In the genomic region with DNA sequence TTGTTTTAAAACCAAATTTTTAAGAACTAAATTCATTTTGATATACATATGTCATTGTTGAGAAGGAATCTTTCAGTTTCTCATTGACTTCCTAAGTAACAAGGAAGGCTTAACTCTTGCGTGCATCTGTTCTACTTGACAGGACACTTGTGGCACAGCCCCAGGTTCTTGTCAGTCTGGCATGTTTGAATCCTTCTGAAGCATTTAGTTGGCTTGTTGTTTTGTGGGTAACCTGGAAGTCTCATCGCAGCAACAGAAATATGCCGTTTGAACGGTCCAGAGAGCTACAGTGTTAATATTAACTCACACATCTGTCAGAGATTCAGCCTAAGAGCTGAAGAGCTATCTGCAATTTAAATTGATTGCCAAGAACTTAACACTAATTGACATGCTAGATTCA, we compare ENCODE assay signal across 15 cellular contexts.
DNase-seq lines count a peak whose midpoint lies in the region; TF ChIP-seq lines count a peak whose summit lies in the region.
"Had no signal": no experiment of that assay in that cellular context is flagged by ENCODE, and none has a peak within 500 bp of the region (broad histone marks: within the 10 kb centered on the region; RNA-seq: fewer than 3 reads in every experiment).

No MANE protein-coding gene starts in this region.

- no peak overlapping the region for H3K9ac ChIP-seq in endocrine pancreas (ENCODE audit: control insufficient read depth, insufficient read depth, low read length)
- H3K9ac ChIP-seq: GM23248 had no signal

- peak; percentile 4 for DNase-seq in NCI-H82 (lab: John Stamatoyannopoulos, UW)
- DNase-seq in NCI-H82 treated with DMSO at 0.1 percent for 48 hours (lab: John Stamatoyannopoulos, UW; ENCODE audit: unreplicated experiment): no peak
- peak; percentile 80 for DNase-seq in kidney tubule cell (ENCODE audit: low spot score)
- DNase-seq in breast epithelium (ENCODE audit: low spot score in 2 of 2): no peak
- no peak for DNase-seq in DMS 273 (lab: John Stamatoyannopoulos, UW; ENCODE audit: unreplicated experiment)
- no peak for DNase-seq in caudate nucleus (lab: John Stamatoyannopoulos, UW)
- DNase-seq: 8988T; C1 segment of cervical spinal cord; CD4-positive, alpha-beta T cell; DMS153; DND-41; GDM1; GM23248 had no signal

- TF ChIP-seq CTCF in breast epithelium (IDR thresholded peaks at IDR 0.05): no peak

- H3K27me3 ChIP-seq in endocrine pancreas (ENCODE audit: control insufficient read depth, insufficient read depth, low read length): no peaks in the 10 kb centered on the region
- H3K27me3 ChIP-seq in breast epithelium: no peaks in the 10 kb centered on the region

- H3K27ac ChIP-seq in breast epithelium (no peak overlapping the region), caudate nucleus (ENCODE audit: low read depth, low read length) (no peak overlapping the region)
- H3K27ac ChIP-seq: GM23248, HL-60 had no signal

- H3K36me3 ChIP-seq in endocrine pancreas (ENCODE audit: control insufficient read depth, insufficient read depth, low read length) (no peaks in the 10 kb centered on the region), breast epithelium (no peaks in the 10 kb centered on the region)

- H3K4me3 ChIP-seq in endocrine pancreas (ENCODE audit: control insufficient read depth, insufficient read depth, low read length) (peak overlapping the region; percentile 58), breast epithelium (no peak overlapping the region)
- H3K4me3 ChIP-seq: GM23248 had no signal

- H3K4me1 ChIP-seq in endocrine pancreas (ENCODE audit: control insufficient read depth, insufficient read depth, low read length): peaks cover 10% of the 10 kb centered on the region
- H3K4me1 ChIP-seq in breast epithelium: no peaks in the 10 kb centered on the region

- no peak for TF ChIP-seq POLR2A in breast epithelium (IDR thresholded peaks at IDR 0.05)

- H3K9me3 ChIP-seq in endocrine pancreas (ENCODE audit: control insufficient read depth, low read length) (no peaks in the 10 kb centered on the region), breast epithelium (no peaks in the 10 kb centered on the region)

- intact Hi-C loops in breast epithelium (cut with DNase I; ENCODE audit: low total_unique reads): no loop called here

Comparison
In these comparisons a context has a peak if more than half of its experiments do, and no peak if none do; other contexts are left out.
1. DNase-seq: peak in NCI-H82 (single experiment) and kidney tubule cell (single experiment); none in NCI-H82 treated with DMSO at 0.1 percent for 48 hours (single experiment), breast epithelium (0 of 2), DMS 273 (single experiment) and caudate nucleus (0 of 61).